In the genomic region with DNA sequence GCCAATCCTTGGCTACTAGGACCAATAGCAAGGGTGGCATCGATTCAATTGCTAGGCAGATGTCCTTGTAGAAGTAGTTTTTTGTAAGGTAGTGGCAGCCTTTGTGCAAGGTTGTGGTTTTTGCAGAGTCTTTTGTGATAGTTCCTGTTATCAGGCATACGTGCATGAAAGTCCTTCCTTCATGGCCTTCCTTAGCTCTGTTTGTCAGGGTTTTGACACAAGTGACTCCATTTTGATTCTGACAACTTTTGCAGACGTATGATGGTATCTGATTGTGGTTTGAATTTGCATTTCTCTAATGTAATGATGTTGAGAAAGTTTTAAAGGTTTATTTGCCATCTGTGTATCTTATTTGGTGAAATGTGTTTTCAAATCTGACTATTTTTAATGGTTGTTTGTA, we compare ENCODE assay signal across 29 cellular contexts.
"Had no signal": no experiment of that assay in that cellular context is flagged by ENCODE, and none has a peak within 500 bp of the region (broad histone marks: within the 10 kb centered on the region; RNA-seq: fewer than 3 reads in every experiment).

No MANE protein-coding gene starts in this region.

- H3K9me3 ChIP-seq: body of pancreas, MG63, Peyer's patch had no signal

- H3K4me3 ChIP-seq: ascending aorta, body of pancreas, MG63, Peyer's patch had no signal

- ATAC-seq: activated CD4-positive, alpha-beta T cell treated with anti-CD3 and anti-CD28 coated beads for 36 hours; activated naive CD8-positive, alpha-beta T cell treated with anti-CD3 and anti-CD28 coated beads, Interleukin-2, amount 50 U/mL, for 24 hours; body of pancreas; T-cell had no signal

- H3K4me1 ChIP-seq: ascending aorta, Peyer's patch had no signal

- H3K27ac ChIP-seq: ascending aorta, body of pancreas, KMS-11, Peyer's patch, RWPE1, VCaP had no signal

- H3K36me3 ChIP-seq: ascending aorta, MG63, Peyer's patch had no signal

- H3K27me3 ChIP-seq: ascending aorta, body of pancreas, MG63, Peyer's patch had no signal

- DNase-seq: activated CD4-positive, alpha-beta memory T cell treated with anti-CD3 and anti-CD28 coated beads, Interleukin-2, amount 10 ng/mL, durations not matched to agents 7 days and 5 days; activated CD4-positive, alpha-beta T cell treated with anti-CD3 and anti-CD28 coated beads for 36 hours; activated CD4-positive, alpha-beta T cell treated with anti-CD3 and anti-CD28 coated beads, Interleukin-2, amount 50 U/mL, for 1 hour; activated CD8-positive, alpha-beta memory T cell treated with anti-CD3 and anti-CD28 coated beads, Interleukin-2, amount 50 U/mL, for 48 hours; activated naive CD4-positive, alpha-beta T cell treated with anti-CD3 and anti-CD28 coated beads, Interleukin-2, amount 50 U/mL, for 16 hours; activated naive CD8-positive, alpha-beta T cell treated with anti-CD3 and anti-CD28 coated beads, Interleukin-2, amount 50 U/mL, for 24 hours; activated T-cell treated with anti-CD3 and anti-CD28 coated beads, Interleukin-2, amount 50 U/mL, for 1 hour; amniotic stem cell; body of pancreas; central memory CD4-positive, alpha-beta T cell; cortex of kidney; MG63; NCI-H1092 treated with DMSO at 0.1 percent for 48 hours; NCI-H1417 treated with DMSO at 0.1 percent for 48 hours; NCI-H1694; NCI-H2029; NCI-H2107; NCI-H345; NCI-H510A; NCI-H526 treated with DMSO at 0.1 percent for 48 hours; NK-92 treated with Interleukin-12 subunit alpha and Interleukin-12 subunit beta, amount 100 ng/mL, for 24 hours; Peyer's patch; Right ventricle myocardium superior; T-cell; T1000 had no signal
